24 cellular contexts compared by ENCODE assay signal in the genomic region with DNA sequence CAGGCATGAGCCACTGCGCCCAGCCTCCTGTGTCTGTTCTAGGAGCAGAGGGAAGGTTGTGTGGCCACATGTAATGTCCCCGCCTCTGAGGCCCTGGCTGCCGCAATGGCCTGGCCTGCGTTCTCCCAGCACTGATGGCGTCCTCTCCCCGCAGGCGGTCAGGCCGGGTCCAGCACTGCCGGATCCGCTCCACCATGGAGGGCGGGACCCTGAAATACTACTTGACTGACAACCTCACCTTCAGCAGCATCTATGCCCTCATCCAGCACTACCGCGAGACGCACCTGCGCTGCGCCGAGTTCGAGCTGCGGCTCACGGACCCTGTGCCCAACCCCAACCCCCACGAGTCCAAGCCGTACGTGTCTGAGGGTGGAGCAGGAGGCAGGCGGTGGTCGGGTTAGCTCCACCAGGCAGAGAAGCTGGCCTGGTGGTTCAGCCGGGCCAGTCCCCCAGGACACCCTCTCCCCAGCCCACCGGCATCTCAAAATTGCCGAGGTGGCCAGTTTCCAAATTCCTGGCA.
"Had no signal": no experiment of that assay in that cellular context is flagged by ENCODE, and none has a peak within 500 bp of the region (broad histone marks: within the 10 kb centered on the region; RNA-seq: fewer than 3 reads in every experiment).

No MANE protein-coding gene starts in this region.

- H3K36me3 Mint-ChIP-seq: activated CD4-positive, alpha-beta memory T cell treated with anti-CD3 and anti-CD28 coated beads for 36 hours; activated naive CD4-positive, alpha-beta T cell treated with anti-CD3 and anti-CD28 coated beads, Interleukin-2, amount 10 ng/mL, durations not matched to agents 7 days and 5 days; activated naive CD8-positive, alpha-beta T cell treated with anti-CD3 and anti-CD28 coated beads, Interleukin-2, amount 10 ng/mL, durations not matched to agents 7 days and 5 days; T-cell had no signal

- H3K27ac ChIP-seq: adrenal gland, SK-N-MC, VCaP had no signal

- H3K4me1 ChIP-seq: adrenal gland had no signal

- H3K4me1 Mint-ChIP-seq: activated CD4-positive, alpha-beta T cell treated with anti-CD3 and anti-CD28 coated beads, Interleukin-2, amount 10 ng/mL, durations not matched to agents 7 days and 5 days; activated naive CD4-positive, alpha-beta T cell treated with anti-CD3 and anti-CD28 coated beads, Interleukin-2, amount 10 ng/mL, durations not matched to agents 7 days and 5 days; activated naive CD8-positive, alpha-beta T cell treated with anti-CD3 and anti-CD28 coated beads, Interleukin-2, amount 10 ng/mL, durations not matched to agents 7 days and 5 days; T-cell had no signal

- H3K27me3 Mint-ChIP-seq: activated CD4-positive, alpha-beta memory T cell treated with anti-CD3 and anti-CD28 coated beads for 36 hours; activated CD4-positive, alpha-beta T cell treated with anti-CD3 and anti-CD28 coated beads, Interleukin-2, amount 10 ng/mL, durations not matched to agents 7 days and 5 days; activated naive CD4-positive, alpha-beta T cell treated with anti-CD3 and anti-CD28 coated beads, Interleukin-2, amount 10 ng/mL, durations not matched to agents 7 days and 5 days; activated naive CD8-positive, alpha-beta T cell treated with anti-CD3 and anti-CD28 coated beads, Interleukin-2, amount 10 ng/mL, durations not matched to agents 7 days and 5 days; T-cell had no signal

- ATAC-seq: activated T-cell treated with anti-CD3 and anti-CD28 coated beads, Interleukin-2, amount 50 U/mL, for 4 hours; T-cell had no signal

- H3K27me3 ChIP-seq: adrenal gland had no signal

- H3K4me3 Mint-ChIP-seq: activated CD4-positive, alpha-beta memory T cell treated with anti-CD3 and anti-CD28 coated beads for 36 hours; activated CD4-positive, alpha-beta T cell treated with anti-CD3 and anti-CD28 coated beads, Interleukin-2, amount 10 ng/mL, durations not matched to agents 7 days and 5 days; activated naive CD4-positive, alpha-beta T cell treated with anti-CD3 and anti-CD28 coated beads, Interleukin-2, amount 10 ng/mL, durations not matched to agents 7 days and 5 days; activated naive CD8-positive, alpha-beta T cell treated with anti-CD3 and anti-CD28 coated beads, Interleukin-2, amount 10 ng/mL, durations not matched to agents 7 days and 5 days; activated T-cell treated with anti-CD3 and anti-CD28 coated beads, Interleukin-2, amount 50 U/mL, for 4 hours; T-cell had no signal

- H3K4me3 ChIP-seq: adrenal gland, SK-N-MC had no signal

- H3K27ac Mint-ChIP-seq: activated CD4-positive, alpha-beta memory T cell treated with anti-CD3 and anti-CD28 coated beads for 36 hours; activated CD4-positive, alpha-beta T cell treated with anti-CD3 and anti-CD28 coated beads, Interleukin-2, amount 10 ng/mL, durations not matched to agents 7 days and 5 days; activated naive CD4-positive, alpha-beta T cell treated with anti-CD3 and anti-CD28 coated beads, Interleukin-2, amount 10 ng/mL, durations not matched to agents 7 days and 5 days; activated naive CD8-positive, alpha-beta T cell treated with anti-CD3 and anti-CD28 coated beads, Interleukin-2, amount 10 ng/mL, durations not matched to agents 7 days and 5 days; T-cell had no signal

- H3K36me3 ChIP-seq: adrenal gland had no signal

- DNase-seq: activated CD4-positive, alpha-beta memory T cell treated with anti-CD3 and anti-CD28 coated beads for 36 hours; activated CD4-positive, alpha-beta T cell treated with anti-CD3 and anti-CD28 coated beads, Interleukin-2, amount 10 ng/mL, durations not matched to agents 7 days and 5 days; activated CD4-positive, CD25-positive, alpha-beta regulatory T cell; activated CD8-positive, alpha-beta memory T cell treated with anti-CD3 and anti-CD28 coated beads for 24 hours; activated gamma-delta T cell treated with Interleukin-2 at 50 U/mL for 16 hours; activated naive CD4-positive, alpha-beta T cell treated with anti-CD3 and anti-CD28 coated beads, Interleukin-2, amount 10 ng/mL, durations not matched to agents 7 days and 5 days; activated naive CD8-positive, alpha-beta T cell treated with anti-CD3 and anti-CD28 coated beads, Interleukin-2, amount 10 ng/mL, durations not matched to agents 7 days and 5 days; activated T-cell treated with anti-CD3 and anti-CD28 coated beads, Interleukin-2, amount 50 U/mL, for 4 hours; adrenal gland; anterior cingulate cortex; MM.1S; NCI-H1105; NCI-H1436; NCI-H1694 treated with DMSO at 0.1 percent for 48 hours; NCI-H2029 treated with DMSO at 0.1 percent for 48 hours; NCI-H345; NCI-H510A; NCI-H526 treated with DMSO at 0.1 percent for 48 hours; NCI-H82; T-cell; T-helper 2 cell; T1000 had no signal

- H3K9me3 Mint-ChIP-seq: activated CD4-positive, alpha-beta memory T cell treated with anti-CD3 and anti-CD28 coated beads for 36 hours; activated CD4-positive, alpha-beta T cell treated with anti-CD3 and anti-CD28 coated beads, Interleukin-2, amount 10 ng/mL, durations not matched to agents 7 days and 5 days; activated naive CD4-positive, alpha-beta T cell treated with anti-CD3 and anti-CD28 coated beads, Interleukin-2, amount 10 ng/mL, durations not matched to agents 7 days and 5 days; activated naive CD8-positive, alpha-beta T cell treated with anti-CD3 and anti-CD28 coated beads, Interleukin-2, amount 10 ng/mL, durations not matched to agents 7 days and 5 days; activated T-cell treated with anti-CD3 and anti-CD28 coated beads, Interleukin-2, amount 50 U/mL, for 4 hours; T-cell had no signal

- H3K9me3 ChIP-seq: adrenal gland had no signal
